3 cellular contexts compared by ENCODE assay signal in genomic region chr1:168827557-168827956, GRCh38.
TF ChIP-seq lines count a peak whose summit lies in the region.

No MANE protein-coding gene starts in this region.

TF ChIP-seq in SK-N-SH treated with all-trans-retinoic acid at 6 μM for 48 hours, 23 proteins besides CTCF, POLR2A, EP300 and RAD21 (continued from another document):
- no peak for TF ChIP-seq TSHZ2 (CRISPR knock-in tag; IDR thresholded peaks at IDR 0.05)
- no peak for TF ChIP-seq ZNF70 (CRISPR knock-in tag; IDR thresholded peaks at IDR 0.05)
- peak; percentile 9; the same call in 1 of the 2 replicates for TF ChIP-seq TOX (CRISPR knock-in tag; IDR thresholded peaks at IDR 0.05; ENCODE audit: borderline replicate concordance)
- TF ChIP-seq BACH2 (CRISPR knock-in tag; IDR thresholded peaks at IDR 0.05; ENCODE audit: borderline replicate concordance) = no peak
- TF ChIP-seq SNAI2 (CRISPR knock-in tag; IDR thresholded peaks at IDR 0.05) = no peak
- no peak for TF ChIP-seq TCF4 (CRISPR knock-in tag; IDR thresholded peaks at IDR 0.05; ENCODE audit: borderline replicate concordance)
- no peak for TF ChIP-seq OSR1 (CRISPR knock-in tag; IDR thresholded peaks at IDR 0.05)
- no peak for TF ChIP-seq ZFP30 (CRISPR knock-in tag; IDR thresholded peaks at IDR 0.05)
- TF ChIP-seq CSDC2 (CRISPR knock-in tag; IDR thresholded peaks at IDR 0.05) = no peak
- no peak for TF ChIP-seq RARB (CRISPR knock-in tag; IDR thresholded peaks at IDR 0.05)
- no peak for TF ChIP-seq ESRRG (CRISPR knock-in tag; IDR thresholded peaks at IDR 0.05)
- TF ChIP-seq GLIS3 (CRISPR knock-in tag; IDR thresholded peaks at IDR 0.05) = no peak
- TF ChIP-seq ZNF565 (CRISPR knock-in tag; conservative IDR thresholded peaks at IDR 0.05; ENCODE audit: low read depth) = no peak
- TF ChIP-seq ZFP3 (CRISPR knock-in tag; IDR thresholded peaks at IDR 0.05) = no peak
- no peak for TF ChIP-seq CREB5 (CRISPR knock-in tag; IDR thresholded peaks at IDR 0.05; ENCODE audit: low read depth)
- no peak for TF ChIP-seq ISL1 (CRISPR knock-in tag; IDR thresholded peaks at IDR 0.05)

TF ChIP-seq in SK-N-SH, 30 proteins besides CTCF, POLR2A, EP300 and RAD21 (continued from another document):
- TF ChIP-seq USF2 (IDR thresholded peaks at IDR 0.05; ENCODE audit: borderline replicate concordance, low read depth, low read length) = no peak
- no peak for TF ChIP-seq SMC3 (IDR thresholded peaks at IDR 0.05; ENCODE audit: low read depth, low read length)
- no peak for TF ChIP-seq FOSL2 (IDR thresholded peaks at IDR 0.05; ENCODE audit: borderline replicate concordance, low read depth)
- TF ChIP-seq TEAD4 (IDR thresholded peaks at IDR 0.05; ENCODE audit: borderline replicate concordance, insufficient read depth) = no peak
- TF ChIP-seq IRF3 (IDR thresholded peaks at IDR 0.05; ENCODE audit: low read depth, low read length) = no peak
- TF ChIP-seq CHD2 (IDR thresholded peaks at IDR 0.05; ENCODE audit: low read length, partially characterized antibody) = no peak
- TF ChIP-seq RFX5 (IDR thresholded peaks at IDR 0.05; ENCODE audit: low read length) = no peak
- TF ChIP-seq POLR2AphosphoS5 (IDR thresholded peaks at IDR 0.05; ENCODE audit: low read depth, low read length) = no peak
- TF ChIP-seq FOXJ3 (CRISPR knock-in tag; IDR thresholded peaks at IDR 0.05) = no peak
- TF ChIP-seq GATA2 (CRISPR knock-in tag; IDR thresholded peaks at IDR 0.05) = no peak
- no peak for TF ChIP-seq TAF1 (IDR thresholded peaks at IDR 0.05; ENCODE audit: borderline replicate concordance, low read depth, low read length)
- no peak for TF ChIP-seq GABPA (IDR thresholded peaks at IDR 0.05; ENCODE audit: low read depth)
- no peak for TF ChIP-seq EZH2phosphoT487 (IDR thresholded peaks at IDR 0.05; ENCODE audit: borderline replicate concordance, low read depth)

TF ChIP-seq in K562, 482 proteins besides CTCF, POLR2A, EP300 and RAD21 (continued from another document):
- TF ChIP-seq ZHX1 (conservative IDR thresholded peaks at IDR 0.05; ENCODE audit: low read length) (no peak), ATF4 (CRISPR knock-in tag; IDR thresholded peaks at IDR 0.05) (no peak), SNRNP70 (optimal IDR thresholded peaks at IDR 0.05; ENCODE audit: low read depth, low read length) (no peak)
